ENCODE assay signal across 8 cellular contexts in the genomic region with DNA sequence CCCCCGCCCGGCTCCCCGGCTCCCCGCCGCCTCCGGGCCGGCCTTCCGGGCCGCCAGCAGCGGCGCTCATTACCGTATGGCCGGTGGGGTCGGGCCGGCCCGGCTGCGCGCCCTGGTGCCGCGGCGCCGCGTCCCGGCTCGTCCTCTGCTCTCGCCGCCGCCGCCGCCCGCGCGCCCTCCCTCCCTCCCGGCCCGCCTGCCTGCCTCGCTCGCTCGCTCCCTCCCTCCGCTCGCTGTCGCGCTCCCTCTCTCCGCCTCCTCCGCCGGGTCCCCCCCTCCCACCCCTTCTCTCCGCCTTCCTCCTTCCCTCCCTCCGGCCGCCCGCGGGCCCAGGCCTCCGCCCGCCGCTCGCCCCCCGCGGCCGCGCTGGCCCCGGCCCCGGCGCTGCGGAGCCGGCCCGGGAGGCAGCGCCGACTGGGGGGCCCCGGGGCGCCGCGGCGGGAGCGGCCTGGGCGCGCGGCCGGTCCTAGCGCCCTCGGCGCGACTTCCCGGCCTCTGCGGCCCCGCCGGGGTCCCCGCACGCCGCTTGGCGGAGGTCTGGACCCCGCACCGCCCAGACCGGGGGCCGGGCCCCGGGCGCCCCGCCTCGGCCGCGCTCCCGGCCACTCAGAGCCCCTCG. TPM values are rescaled to one million over a fixed set of nuclear protein-coding genes. Genes with fewer than 3 reads are reported as not detected.
DNase-seq lines count a peak whose midpoint lies in the region; ATAC-seq, FAIRE-seq and TF ChIP-seq lines count a peak whose summit lies in the region.

DNMT3A (minus strand) TSS at position 173 of the 619 bp plus-strand sequence. CDS start 27,941 bp downstream, outside the sequence.

- FAIRE-seq in frontal cortex (lab: Jason Lieb, UNC): no peak

- H3K36me3 ChIP-seq in CD4-positive, alpha-beta memory T cell (ENCODE audit: insufficient read depth, low read length): no peaks in the 10 kb centered on the region
- H3K36me3 ChIP-seq in Peyer's patch: no peaks in the 10 kb centered on the region
- H3K36me3 ChIP-seq in tibial artery: no peaks in the 10 kb centered on the region

- ATAC-seq in GM19452 (IDR thresholded peaks at IDR 0.05; ENCODE audit: unreplicated experiment) (peak; percentile 35), HG03521 (IDR thresholded peaks at IDR 0.05; ENCODE audit: unreplicated experiment) (peak; percentile 34)

- no peaks in the 10 kb centered on the region for H3K27me3 Mint-ChIP-seq in CD4-positive, alpha-beta memory T cell
- H3K27me3 Mint-ChIP-seq in nephron progenitor cell (ENCODE audit: low read depth, poor library complexity): peaks cover 32% of the 10 kb centered on the region

- H3K27ac Mint-ChIP-seq in CD4-positive, alpha-beta memory T cell: peak within 1 kb of the TSS in 3 of 7 donors; percentile 74 to 84 (median 74)
- no peak within 1 kb of the TSS for H3K27ac Mint-ChIP-seq in nephron progenitor cell

- peak in 1 of 2 donors; percentile 20 for TF ChIP-seq POLR2A in Peyer's patch (IDR thresholded peaks at IDR 0.05)

- H3K4me3 ChIP-seq in CD4-positive, alpha-beta memory T cell (ENCODE audit: low read length in 2 of 2): peak within 1 kb of the TSS in 1 of 2 donors; percentile 52
- peak within 1 kb of the TSS; percentile 70 to 85 (median 80) for H3K4me3 ChIP-seq in Peyer's patch
- H3K4me3 ChIP-seq in tibial artery: peak within 1 kb of the TSS; percentile 83 to 87

- H3K36me3 Mint-ChIP-seq in CD4-positive, alpha-beta memory T cell: peaks cover 0 to 6% of the 10 kb centered on the region in 2 donors
- no peaks in the 10 kb centered on the region for H3K36me3 Mint-ChIP-seq in nephron progenitor cell (ENCODE audit: low read depth)

- TF ChIP-seq CTCF in Peyer's patch (IDR thresholded peaks at IDR 0.05): no peak
- no peak for TF ChIP-seq CTCF in nephron progenitor cell (IDR thresholded peaks at IDR 0.05)
- TF ChIP-seq CTCF in tibial artery (IDR thresholded peaks at IDR 0.05): no peak

- peak in 3 of 5 donors; percentile 44 to 49 (median 47) for DNase-seq in CD4-positive, alpha-beta memory T cell
- DNase-seq in Peyer's patch (peak; percentile 47 to 79 (median 78)), frontal cortex (ENCODE audit: low spot score in 2 of 2) (peak; percentile 84 to 93), nephron progenitor cell (peak; percentile 73), tibial artery (peak; percentile 60 to 81)
- DNase-seq in activated naive CD4-positive, alpha-beta T cell treated with Interleukin-2 at 50 U/mL for 16 hours: peak; percentile 64

- H3K4me3 Mint-ChIP-seq in CD4-positive, alpha-beta memory T cell: peak within 1 kb of the TSS; percentile 66 to 89 (median 82)
- peak within 1 kb of the TSS; percentile 73 for H3K4me3 Mint-ChIP-seq in nephron progenitor cell

- POLR2A ChIA-PET in CD4-positive, alpha-beta memory T cell (lab: Charles Lee; ENCODE audit: partially characterized antibody): interaction anchor here (0.7 to 2.8 kb wide), 14 partner anchors 8 to 250 kb away, joined by 3 to 19 read pairs (median 4); no protein-coding TSS in a partner anchor

- H3K4me1 Mint-ChIP-seq in CD4-positive, alpha-beta memory T cell: peaks cover 14 to 35% (median 27%) of the 10 kb centered on the region in 4 donors
- H3K4me1 Mint-ChIP-seq in nephron progenitor cell: peaks cover 31% of the 10 kb centered on the region

- H3K9me3 Mint-ChIP-seq in CD4-positive, alpha-beta memory T cell: no peaks in the 10 kb centered on the region
- no peaks in the 10 kb centered on the region for H3K9me3 Mint-ChIP-seq in nephron progenitor cell

- H3K4me1 ChIP-seq in CD4-positive, alpha-beta memory T cell (ENCODE audit: insufficient read depth, low read length): peaks cover 41% of the 10 kb centered on the region
- H3K4me1 ChIP-seq in Peyer's patch (peaks cover 0 to 24% (median 9%) of the 10 kb centered on the region in 4 donors), tibial artery (peaks cover 0 to 38% (median 28%) of the 10 kb centered on the region in 4 donors)

- H3K27me3 ChIP-seq in CD4-positive, alpha-beta memory T cell (ENCODE audit: insufficient read depth, low read length): no peaks in the 10 kb centered on the region
- H3K27me3 ChIP-seq in Peyer's patch (no peaks in the 10 kb centered on the region), tibial artery (no peaks in the 10 kb centered on the region)

- H3K9me3 ChIP-seq in CD4-positive, alpha-beta memory T cell (ENCODE audit: control insufficient read depth in 1 of 2, low read length in 2 of 2): no peaks in the 10 kb centered on the region
- no peaks in the 10 kb centered on the region for H3K9me3 ChIP-seq in Peyer's patch
- no peaks in the 10 kb centered on the region for H3K9me3 ChIP-seq in tibial artery

- CTCF ChIA-PET in CD4-positive, alpha-beta memory T cell (lab: Charles Lee; ENCODE audit: partially characterized antibody): interaction anchor here (0.6 to 2.1 kb wide), 9 partner anchors 8 to 92 kb away, joined by 3 to 16 read pairs (median 6); no protein-coding TSS in a partner anchor

- no peak within 1 kb of the TSS for H3K27ac ChIP-seq in CD4-positive, alpha-beta memory T cell (ENCODE audit: low read depth, low read length)
- H3K27ac ChIP-seq in Peyer's patch (peak within 1 kb of the TSS; percentile 68 to 87 (median 79)), tibial artery (peak within 1 kb of the TSS; percentile 76 to 79)

- intact Hi-C loops in CD4-positive, alpha-beta memory T cell (cut with micrococcal nuclease): loop anchor here (1.0 to 5.0 kb wide), 6 partner anchors 20 to 370 kb away; partner anchors contain the start of gene DNAJC27
- intact Hi-C loops in tibial artery (cut with DNase I; ENCODE audit: low total_unique reads): loop anchor here (5.0 kb wide), 1 partner anchor 35 kb away; no protein-coding TSS in a partner anchor

RNA-seq across cellular contexts. Expression of gene DNMT3A, which starts in this region (rescaled TPM):
- 10 to 100 TPM; 62.2 to 71.6 TPM for total RNA-seq in CD4-positive, alpha-beta memory T cell
- polyA plus RNA-seq in CD4-positive, alpha-beta memory T cell: 10 to 100 TPM in 1 of 2 donors, 1 to 10 TPM in 1; 7.5 to 14.6 TPM
- 100 to 1,000 TPM in 1 of 4 donors, 10 to 100 TPM in 3; 10.7 to 126 (median 27.7) TPM for total RNA-seq in Peyer's patch
- total RNA-seq in frontal cortex: 71.3 TPM
